ENCODE assay signal across 28 cellular contexts in genomic region chr1:20400341-20401177, GRCh38.
A peak's percentile ranks its signal among the peaks of the same experiment; 100 is the strongest.
DNase-seq lines count a peak whose midpoint lies in the region; ATAC-seq, FAIRE-seq and TF ChIP-seq lines count a peak whose summit lies in the region.
"Had no signal": no experiment of that assay in that cellular context is flagged by ENCODE, and none has a peak within 500 bp of the region (broad histone marks: within the 10 kb centered on the region; RNA-seq: fewer than 3 reads in every experiment).

No MANE protein-coding gene starts in this region.

- H3K4me3 ChIP-seq in OCI-LY7 (ENCODE audit: low read depth, low read length, poor library complexity, severe bottlenecking) (no peak overlapping the region), small intestine (ENCODE audit: low read depth in 1 of 2, low read length in 2 of 2) (no peak overlapping the region)
- H3K4me3 ChIP-seq: cardiac muscle cell, GM12878, ovary, sigmoid colon, vagina had no signal

- intact Hi-C loops in OCI-LY7 (cut with micrococcal nuclease; ENCODE audit: unreplicated experiment) = no loop called here

- H3K4me1 ChIP-seq in OCI-LY7 (ENCODE audit: insufficient read depth, low read length, poor library complexity, severe bottlenecking) = peaks cover 46% of the 10 kb centered on the region
- no peaks in the 10 kb centered on the region for H3K4me1 ChIP-seq in small intestine (ENCODE audit: control insufficient read depth in 2 of 2, insufficient read depth in 1 of 2, low read depth in 1 of 2, low read length in 1 of 2)
- H3K4me1 ChIP-seq: sigmoid colon, vagina had no signal

- H3K9me2 ChIP-seq in OCI-LY7 (ENCODE audit: insufficient read depth, low read length) = no peaks in the 10 kb centered on the region

- H3K27ac ChIP-seq in OCI-LY7 (ENCODE audit: low read depth, low read length, poor library complexity, severe bottlenecking) = no peak overlapping the region
- no peak overlapping the region for H3K27ac ChIP-seq in small intestine (ENCODE audit: low read depth in 1 of 2, low read length in 1 of 2)
- H3K27ac ChIP-seq: cardiac muscle cell, ovary, sigmoid colon, vagina had no signal

- no peak for FAIRE-seq in small intestine (lab: Jason Lieb, UNC)
- FAIRE-seq: A204.1, D721Med, GM12878, RCC 7860 had no signal

- no peak overlapping the region for H3K4me3 Mint-ChIP-seq in activated CD8-positive, alpha-beta memory T cell treated with anti-CD3 and anti-CD28 coated beads, Interleukin-2, amount 10 ng/mL, durations not matched to agents 7 days and 5 days
- no peak overlapping the region for H3K4me3 Mint-ChIP-seq in stimulated activated memory B cell treated with anti-CD40 and anti-IgM and Interleukin-4, amounts not matched to agents 10 μg/mL and 1 μg/mL and 100 μg/mL, for 72 hours
- H3K4me3 Mint-ChIP-seq: activated T-helper 17 cell treated with anti-CD3 and anti-CD28 coated beads, Interleukin-2, amount 50 U/mL, for 72 hours had no signal

- peak overlapping the region; percentile 28; the same call in 1 of the 2 replicates for H2AFZ ChIP-seq in OCI-LY7 (ENCODE audit: low read length)

- H4K20me1 ChIP-seq in OCI-LY7 (ENCODE audit: insufficient read depth, low read length) = no peaks in the 10 kb centered on the region

- 37 to 43% (median 42%) methylated on average over 10 of the region's 10 CpGs for WGBS in small intestine, 3 donors

- POLR2A ChIA-PET in OCI-LY7 (lab: Charles Lee) = interaction anchor here (0.8 to 1.2 kb wide), 2 partner anchors 11 to 16 kb away, joined by 3 read pairs; no protein-coding TSS in a partner anchor

- no peaks in the 10 kb centered on the region for H3K36me3 Mint-ChIP-seq in activated CD8-positive, alpha-beta memory T cell treated with anti-CD3 and anti-CD28 coated beads, Interleukin-2, amount 10 ng/mL, durations not matched to agents 7 days and 5 days
- no peaks in the 10 kb centered on the region for H3K36me3 Mint-ChIP-seq in stimulated activated memory B cell treated with anti-CD40 and anti-IgM and Interleukin-4, amounts not matched to agents 10 μg/mL and 1 μg/mL and 100 μg/mL, for 72 hours

- H3K79me2 ChIP-seq in OCI-LY7 (ENCODE audit: insufficient read depth, low read depth, low read length) = no peaks in the 10 kb centered on the region

- H3K9me3 ChIP-seq in OCI-LY7 (ENCODE audit: low read length) (peaks cover 2% of the 10 kb centered on the region; the same call in 1 of the 2 replicates), small intestine (ENCODE audit: control insufficient read depth, low read depth) (no peaks in the 10 kb centered on the region)
- H3K9me3 ChIP-seq: ovary, sigmoid colon, vagina had no signal

- peaks cover 50% of the 10 kb centered on the region for H3K27me3 Mint-ChIP-seq in activated CD8-positive, alpha-beta memory T cell treated with anti-CD3 and anti-CD28 coated beads, Interleukin-2, amount 10 ng/mL, durations not matched to agents 7 days and 5 days
- H3K27me3 Mint-ChIP-seq in stimulated activated memory B cell treated with anti-CD40 and anti-IgM and Interleukin-4, amounts not matched to agents 10 μg/mL and 1 μg/mL and 100 μg/mL, for 72 hours = no peaks in the 10 kb centered on the region

- H3K4me2 ChIP-seq in OCI-LY7 (ENCODE audit: low read length) = no peak overlapping the region

- ATAC-seq in activated CD8-positive, alpha-beta memory T cell treated with anti-CD3 and anti-CD28 coated beads, Interleukin-2, amount 10 ng/mL, durations not matched to agents 7 days and 5 days = no peak
- ATAC-seq in stimulated activated memory B cell treated with anti-CD40 and anti-IgM and Interleukin-4, amounts not matched to agents 10 μg/mL and 1 μg/mL and 100 μg/mL, for 72 hours = peak; percentile 44
- ATAC-seq: activated T-helper 17 cell treated with anti-CD3 and anti-CD28 coated beads, Interleukin-2, amount 50 U/mL, for 72 hours; esophagus mucosa; GM12878; SK-N-SH treated with all-trans-retinoic acid at 6 μM for 48 hours had no signal

- no peaks in the 10 kb centered on the region for H3K9me3 Mint-ChIP-seq in activated CD8-positive, alpha-beta memory T cell treated with anti-CD3 and anti-CD28 coated beads, Interleukin-2, amount 10 ng/mL, durations not matched to agents 7 days and 5 days (ENCODE audit: low read depth)
- H3K9me3 Mint-ChIP-seq in stimulated activated memory B cell treated with anti-CD40 and anti-IgM and Interleukin-4, amounts not matched to agents 10 μg/mL and 1 μg/mL and 100 μg/mL, for 72 hours = no peaks in the 10 kb centered on the region
- H3K9me3 Mint-ChIP-seq: activated T-helper 17 cell treated with anti-CD3 and anti-CD28 coated beads, Interleukin-2, amount 50 U/mL, for 72 hours had no signal

- TF ChIP-seq CTCF in OCI-LY7 (conservative IDR thresholded peaks at IDR 0.05; ENCODE audit: low read length) = no peak

- no peak overlapping the region for H3K27ac Mint-ChIP-seq in activated CD8-positive, alpha-beta memory T cell treated with anti-CD3 and anti-CD28 coated beads, Interleukin-2, amount 10 ng/mL, durations not matched to agents 7 days and 5 days
- H3K27ac Mint-ChIP-seq in stimulated activated memory B cell treated with anti-CD40 and anti-IgM and Interleukin-4, amounts not matched to agents 10 μg/mL and 1 μg/mL and 100 μg/mL, for 72 hours = peak overlapping the region; percentile 15
- H3K27ac Mint-ChIP-seq: activated T-helper 17 cell treated with anti-CD3 and anti-CD28 coated beads, Interleukin-2, amount 50 U/mL, for 72 hours had no signal

- peak; percentile 3 for DNase-seq in activated CD8-positive, alpha-beta memory T cell treated with anti-CD3 and anti-CD28 coated beads, Interleukin-2, amount 10 ng/mL, durations not matched to agents 7 days and 5 days
- no peak for DNase-seq in activated CD8-positive, alpha-beta memory T cell treated with anti-CD3 and anti-CD28 coated beads, Interleukin-2, amount 50 U/mL, for 48 hours
- DNase-seq in OCI-LY7 (ENCODE audit: low spot score) (no peak), fibroblast of peridontal ligament (ENCODE audit: extremely low read depth) (peak; percentile 30), small intestine (no peak), 8988T (no peak)
- no peak for DNase-seq in stimulated activated naive CD4-positive, alpha-beta T cell (lab: John Stamatoyannopoulos, UW)
- DNase-seq: activated CD4-positive, alpha-beta T cell treated with anti-CD3 and anti-CD28 coated beads for 1 hour; C1 segment of cervical spinal cord; GDM1; glutamatergic neuron; KBM-7; NCI-H1930; NCI-H446; ovary; sigmoid colon; stimulated activated CD4-positive, alpha-beta T cell treated with anti-CD3 and anti-CD28 coated beads, Interleukin-1b, Interleukin-23, amount 100 ng/mL, for 48 hours; T1000 had no signal

- H3K36me3 ChIP-seq in OCI-LY7 (ENCODE audit: insufficient read depth, low read length) (no peaks in the 10 kb centered on the region; the same call in 1 of the 2 replicates), small intestine (ENCODE audit: control insufficient read depth in 2 of 2, insufficient read depth in 2 of 2, low read length in 2 of 2) (no peaks in the 10 kb centered on the region)
- H3K36me3 ChIP-seq: cardiac muscle cell, ovary, sigmoid colon, vagina had no signal

- peaks cover 2 to 12% of the 10 kb centered on the region in 2 donors for H3K27me3 ChIP-seq in small intestine (ENCODE audit: control insufficient read depth in 2 of 2, insufficient read depth in 2 of 2, low read length in 2 of 2)
- H3K27me3 ChIP-seq: ovary, vagina had no signal

- CTCF ChIA-PET in activated CD8-positive, alpha-beta memory T cell treated with anti-CD3 and anti-CD28 coated beads, Interleukin-2, amount 10 ng/mL, durations not matched to agents 7 days and 5 days (lab: Charles Lee) = no interaction called here
- CTCF ChIA-PET in OCI-LY7 (lab: Charles Lee; ENCODE audit: unreplicated experiment) = no interaction called here

- BruUV-seq in OCI-LY7 (replicated peaks; lab: Mats Ljungman, UMichigan) = no TSS peak

- no peaks in the 10 kb centered on the region for H3K4me1 Mint-ChIP-seq in activated CD8-positive, alpha-beta memory T cell treated with anti-CD3 and anti-CD28 coated beads, Interleukin-2, amount 10 ng/mL, durations not matched to agents 7 days and 5 days
- H3K4me1 Mint-ChIP-seq in stimulated activated memory B cell treated with anti-CD40 and anti-IgM and Interleukin-4, amounts not matched to agents 10 μg/mL and 1 μg/mL and 100 μg/mL, for 72 hours = peaks cover 39% of the 10 kb centered on the region
- H3K4me1 Mint-ChIP-seq: activated T-helper 17 cell treated with anti-CD3 and anti-CD28 coated beads, Interleukin-2, amount 50 U/mL, for 72 hours had no signal

Comparison
In these comparisons a context has a peak if more than half of its experiments do, and no peak if none do; other contexts are left out.
1. DNase-seq: peak in activated CD8-positive, alpha-beta memory T cell treated with anti-CD3 and anti-CD28 coated beads, Interleukin-2, amount 10 ng/mL, durations not matched to agents 7 days and 5 days (single experiment) and fibroblast of peridontal ligament (single experiment); none in activated CD8-positive, alpha-beta memory T cell treated with anti-CD3 and anti-CD28 coated beads, Interleukin-2, amount 50 U/mL, for 48 hours (single experiment), OCI-LY7 (single experiment), small intestine (single experiment), stimulated activated naive CD4-positive, alpha-beta T cell (0 of 6) and 8988T (single experiment).